In the genomic region with DNA sequence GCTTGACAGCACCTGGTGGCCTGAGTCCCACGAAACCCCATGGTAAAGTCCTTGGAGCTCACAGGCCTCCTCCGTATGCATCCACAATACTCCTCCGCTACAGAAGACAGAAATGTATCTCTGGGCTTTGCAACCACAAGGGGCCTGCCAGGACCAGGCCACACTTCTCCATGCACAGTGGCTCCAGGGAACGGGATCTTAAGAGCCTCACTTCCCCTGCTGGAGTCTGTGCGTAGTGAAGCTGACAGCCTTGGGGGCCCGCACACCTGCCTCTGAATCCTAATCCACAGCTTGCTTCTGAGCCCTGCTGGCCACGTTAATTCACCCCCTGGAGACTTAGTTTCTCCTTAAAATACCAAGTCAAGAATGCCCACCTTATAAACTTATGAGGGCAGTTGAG, we compare ENCODE assay signal across 21 cellular contexts.
"Had no signal": no experiment of that assay in that cellular context is flagged by ENCODE, and none has a peak within 500 bp of the region (broad histone marks: within the 10 kb centered on the region; RNA-seq: fewer than 3 reads in every experiment).

No MANE protein-coding gene starts in this region.

- ATAC-seq: activated naive CD4-positive, alpha-beta T cell treated with anti-CD3 and anti-CD28 coated beads, Interleukin-2, amount 50 U/mL, for 72 hours; esophagus mucosa; gastrocnemius medialis; naive thymus-derived CD8-positive, alpha-beta T cell; pancreas; stimulated activated effector memory CD8-positive, alpha-beta T cell treated with anti-CD3 and anti-CD28 coated beads, Interleukin-12 subunit alpha, Interleukin-12 subunit beta, amount 100 ng/mL, for 72 hours had no signal

- DNase-seq: activated CD4-positive, alpha-beta T cell treated with anti-CD3 and anti-CD28 coated beads, Interleukin-2, amount 50 U/mL, for 4 hours; activated gamma-delta T cell treated with Interleukin-2 at 50 U/mL for 16 hours; adrenal gland; effector CD4-positive, alpha-beta T cell; gastrocnemius medialis; head of caudate nucleus; immature natural killer cell; naive thymus-derived CD8-positive, alpha-beta T cell; pancreas; sigmoid colon; stimulated activated CD4-positive, alpha-beta T cell treated with anti-CD3 and anti-CD28 coated beads, Interleukin-4, amount 100 ng/mL, for 24 hours; T1000 had no signal

- H3K4me1 Mint-ChIP-seq: immature natural killer cell; naive thymus-derived CD8-positive, alpha-beta T cell; stimulated activated effector memory CD8-positive, alpha-beta T cell treated with anti-CD3 and anti-CD28 coated beads, Interleukin-12 subunit alpha, Interleukin-12 subunit beta, amount 100 ng/mL, for 72 hours had no signal

- H3K4me3 Mint-ChIP-seq: activated T-helper 1 cell treated with anti-CD3 and anti-CD28 coated beads, Interleukin-12 subunit alpha, Interleukin-12 subunit beta, Interleukin-2, Interleukin-4 antibody, amounts not matched to agents 30 ng/mL and 10 ng/mL and 1 ng/mL, durations not matched to agents 14 hours and 24 hours and 36 hours; immature natural killer cell; naive thymus-derived CD8-positive, alpha-beta T cell; stimulated activated effector memory CD8-positive, alpha-beta T cell treated with anti-CD3 and anti-CD28 coated beads, Interleukin-12 subunit alpha, Interleukin-12 subunit beta, amount 100 ng/mL, for 72 hours had no signal

- H3K4me3 ChIP-seq: adrenal gland, gastrocnemius medialis, pancreas, sigmoid colon, thoracic aorta had no signal

- H3K9me3 Mint-ChIP-seq: activated T-helper 1 cell treated with anti-CD3 and anti-CD28 coated beads, Interleukin-12 subunit alpha, Interleukin-12 subunit beta, Interleukin-2, Interleukin-4 antibody, amounts not matched to agents 30 ng/mL and 10 ng/mL and 1 ng/mL, durations not matched to agents 14 hours and 24 hours and 36 hours; immature natural killer cell; stimulated activated effector memory CD8-positive, alpha-beta T cell treated with anti-CD3 and anti-CD28 coated beads, Interleukin-12 subunit alpha, Interleukin-12 subunit beta, amount 100 ng/mL, for 72 hours had no signal

- H3K27ac ChIP-seq: adrenal gland, gastrocnemius medialis, neutrophil, pancreas, sigmoid colon, thoracic aorta, VCaP had no signal

- H3K27me3 ChIP-seq: adrenal gland, gastrocnemius medialis, neutrophil, pancreas, sigmoid colon had no signal

- H3K36me3 Mint-ChIP-seq: immature natural killer cell; stimulated activated effector memory CD8-positive, alpha-beta T cell treated with anti-CD3 and anti-CD28 coated beads, Interleukin-12 subunit alpha, Interleukin-12 subunit beta, amount 100 ng/mL, for 72 hours had no signal

- FAIRE-seq: astrocyte, bronchial epithelial cell, pancreas had no signal

- H3K9me3 ChIP-seq: adrenal gland, gastrocnemius medialis, neutrophil, pancreas, sigmoid colon, thoracic aorta had no signal

- H3K4me1 ChIP-seq: adrenal gland, gastrocnemius medialis, pancreas had no signal

- H3K27ac Mint-ChIP-seq: activated T-helper 1 cell treated with anti-CD3 and anti-CD28 coated beads, Interleukin-12 subunit alpha, Interleukin-12 subunit beta, Interleukin-2, Interleukin-4 antibody, amounts not matched to agents 30 ng/mL and 10 ng/mL and 1 ng/mL, durations not matched to agents 14 hours and 24 hours and 36 hours; immature natural killer cell; naive thymus-derived CD8-positive, alpha-beta T cell; stimulated activated effector memory CD8-positive, alpha-beta T cell treated with anti-CD3 and anti-CD28 coated beads, Interleukin-12 subunit alpha, Interleukin-12 subunit beta, amount 100 ng/mL, for 72 hours had no signal

- H3K36me3 ChIP-seq: adrenal gland, gastrocnemius medialis, neutrophil, pancreas, sigmoid colon, thoracic aorta had no signal
